Comparison of ENCODE assay signal across 9 cellular contexts in genomic region chr12:57627504-57628279, GRCh38. TPM values are rescaled to one million over a fixed set of nuclear protein-coding genes. Genes with fewer than 3 reads are reported as not detected.
A peak's percentile ranks its signal among the peaks of the same experiment; 100 is the strongest.
DNase-seq lines count a peak whose midpoint lies in the region; ATAC-seq, FAIRE-seq and TF ChIP-seq lines count a peak whose summit lies in the region.
"Had no signal": no experiment of that assay in that cellular context is flagged by ENCODE, and none has a peak within 500 bp of the region (broad histone marks: within the 10 kb centered on the region; RNA-seq: fewer than 3 reads in every experiment).

No MANE protein-coding gene starts in this region.

- peaks cover 18% of the 10 kb centered on the region for H3K23me2 ChIP-seq in H9 (ENCODE audit: insufficient read length, low read depth, low read length, poor library complexity, severe bottlenecking)

- in situ Hi-C loops in K562 (cut with MboI), result loop anchor here (5.0 kb wide), 2 partner anchors 65 to 105 kb away; partner anchors contain the start of gene OS9

- peaks cover 3% of the 10 kb centered on the region for H4K20me1 ChIP-seq in H9 (ENCODE audit: control insufficient read depth, insufficient read depth, insufficient read length)
- H4K20me1 ChIP-seq in K562 (replicated peaks; ENCODE audit: control insufficient read depth, insufficient read depth, low read length), result no peaks in the 10 kb centered on the region

- ATAC-seq in K562 (no peak), lower lobe of right lung (peak in 1 of 2 donors; percentile 29), GM18909 (IDR thresholded peaks at IDR 0.05; ENCODE audit: poor library complexity, unreplicated experiment) (no peak), GM18870 (IDR thresholded peaks at IDR 0.05; ENCODE audit: unreplicated experiment) (no peak)

- peaks cover 90% of the 10 kb centered on the region for H3K27me3 ChIP-seq in H9 (ENCODE audit: insufficient read depth, low read length)
- no peaks in the 10 kb centered on the region for H3K27me3 ChIP-seq in K562 (ENCODE audit: control insufficient read depth in 2 of 2, insufficient read depth in 2 of 2, low read length in 2 of 2)
- H3K27me3 ChIP-seq in lower lobe of right lung (ENCODE audit: low read depth), result peaks cover 98% of the 10 kb centered on the region

- H3K27me3 Mint-ChIP-seq in CD14-positive monocyte (ENCODE audit: low read depth in 3 of 3) (peaks cover 89 to 99% (median 94%) of the 10 kb centered on the region in 3 donors), H9 (ENCODE audit: low read depth) (peaks cover 94% of the 10 kb centered on the region)

- TF ChIP-seq CTCF in CD14-positive monocyte (IDR thresholded peaks at IDR 0.05) (no peak), H9 (conservative IDR thresholded peaks at IDR 0.05) (peak; percentile 36; the same call in 2 of the 3 replicates), K562 (IDR thresholded peaks at IDR 0.05 in 2 of 3, conservative IDR thresholded peaks at IDR 0.05 in 1 of 3; ENCODE audit: insufficient read depth in 2 of 3, low read depth in 1 of 3, low read length in 3 of 3) (no peak), lower lobe of right lung (IDR thresholded peaks at IDR 0.05) (no peak)

- no peak overlapping the region for H2BK120ac ChIP-seq in H9 (ENCODE audit: low read depth, low read length, poor library complexity, severe bottlenecking)

- H3K27ac Mint-ChIP-seq in CD14-positive monocyte (no peak overlapping the region), H9 (no peak overlapping the region)

- no peak overlapping the region for H3T11ph ChIP-seq in H9 (ENCODE audit: low read length)

- DNase-seq in CD14-positive monocyte (ENCODE audit: low spot score), result no peak
- no peak for DNase-seq in H9
- DNase-seq in K562 (ENCODE audit: extremely low read depth in 1 of 4, low spot score in 3 of 4), result no peak
- no peak for DNase-seq in lower lobe of right lung
- no peak for DNase-seq in NCI-H187 treated with DMSO at 0.1 percent for 48 hours (lab: John Stamatoyannopoulos, UW)
- DNase-seq in NCI-H1417 (lab: John Stamatoyannopoulos, UW), result no peak
- DNase-seq: NCI-H748 treated with DMSO at 0.1 percent for 48 hours had no signal

- H3K4me3 ChIP-seq in K562 (no peak overlapping the region), lower lobe of right lung (peak overlapping the region; percentile 21)

- H3K4me1 Mint-ChIP-seq in CD14-positive monocyte (peaks cover 12% of the 10 kb centered on the region), H9 (peaks cover 7 to 29% of the 10 kb centered on the region in 2 experiments)

- H4K91ac ChIP-seq in H9 (ENCODE audit: insufficient read length, low read depth, low read length), result no peak overlapping the region

- no peak overlapping the region for H3K18ac ChIP-seq in H9 (ENCODE audit: insufficient read length, low read depth, low read length)

- H3K36me3 Mint-ChIP-seq in CD14-positive monocyte (peaks cover 0 to 4% of the 10 kb centered on the region in 2 donors), H9 (ENCODE audit: insufficient read depth in 1 of 3, low read depth in 3 of 3) (no peaks in the 10 kb centered on the region; a peak in 2 of 7 replicates)

- H3K4me2 ChIP-seq in H9 (ENCODE audit: insufficient read depth, insufficient read length, low read length) (peak overlapping the region; percentile 26), K562 (ENCODE audit: insufficient read depth, low read length) (no peak overlapping the region)

- H3K9me3 Mint-ChIP-seq in CD14-positive monocyte, result peaks cover 0 to 7% (median 2%) of the 10 kb centered on the region in 7 donors
- no peaks in the 10 kb centered on the region for H3K9me3 Mint-ChIP-seq in H9

- H3K4me3 Mint-ChIP-seq in CD14-positive monocyte, result peak overlapping the region; percentile 12 to 82
- H3K4me3 Mint-ChIP-seq in H9, result peak overlapping the region in 1 of 2 experiments; percentile 72; a peak in 4 of 5 replicates

- no peaks in the 10 kb centered on the region for H3K79me1 ChIP-seq in H9 (ENCODE audit: insufficient read depth, low read depth, low read length, poor library complexity, severe bottlenecking)

- POLR2A ChIA-PET in K562 (lab: Yijun Ruan, JAX), result interaction anchor here (1.0 to 1.8 kb wide), 3 partner anchors 10 to 112 kb away, joined by 4 to 7 read pairs (median 4); no protein-coding TSS in a partner anchor

- H4K8ac ChIP-seq in H9 (replicated peaks; ENCODE audit: insufficient read length, low read depth, low read length), result no peak overlapping the region

- no peak overlapping the region for H4K5ac ChIP-seq in H9 (ENCODE audit: insufficient read length, low read depth, low read length)

- H3K79me2 ChIP-seq in H9 (ENCODE audit: insufficient read depth, low read length) (no peaks in the 10 kb centered on the region), K562 (ENCODE audit: control insufficient read depth, insufficient read depth, low read length) (0 out of 3 replicates have a peak, but pooled peaks cover 5% of the 10 kb centered on the region)

- no peak overlapping the region for H2AK5ac ChIP-seq in H9 (ENCODE audit: insufficient read length, low read length)

- BruUV-seq in K562 (replicated peaks; lab: Mats Ljungman, UMichigan), result no TSS peak

- H3K9me3 ChIP-seq in H9 (ENCODE audit: control insufficient read depth, low read depth, low read length) (no peaks in the 10 kb centered on the region), K562 (replicated peaks; ENCODE audit: control insufficient read depth, insufficient read depth, low read depth, low read length) (no peaks in the 10 kb centered on the region), lower lobe of right lung (no peaks in the 10 kb centered on the region)

- no peak overlapping the region for H2AFZ ChIP-seq in H9 (ENCODE audit: low read length)
- no peak overlapping the region for H2AFZ ChIP-seq in K562 (ENCODE audit: low read depth, low read length)

- no peak overlapping the region for H2BK20ac ChIP-seq in H9 (ENCODE audit: low read depth, low read length, poor library complexity, severe bottlenecking)

- H3K4me1 ChIP-seq in H9 (ENCODE audit: insufficient read depth, low read length) (no peaks in the 10 kb centered on the region; the same call in 1 of the 2 replicates), K562 (replicated peaks in 1 of 2; ENCODE audit: control insufficient read depth in 2 of 2, insufficient read depth in 2 of 2, low read length in 2 of 2) (peaks cover 5 to 29% of the 10 kb centered on the region in 2 experiments), lower lobe of right lung (peaks cover 19% of the 10 kb centered on the region)

- intact Hi-C loops in CD14-positive monocyte (cut with micrococcal nuclease), result loop anchor here in 1 of 2 donors (10.0 kb wide), 1 partner anchor 153 kb away; the partner anchor contains the start of gene ARHGAP9
- intact Hi-C loops in K562 (cut with micrococcal nuclease), result no loop called here
- intact Hi-C loops in lower lobe of right lung (cut with DNase I), result no loop called here

- FAIRE-seq in K562 (lab: Jason Lieb, UNC), result no peak

- H3K56ac ChIP-seq in H9 (ENCODE audit: insufficient read length, low read depth, low read length), result no peak overlapping the region

- no peak overlapping the region for H3K27ac ChIP-seq in H9 (ENCODE audit: insufficient read length, low read depth, low read length)
- no peak overlapping the region for H3K27ac ChIP-seq in K562 (ENCODE audit: extremely low read depth, low read depth, low read length)
- no peak overlapping the region for H3K27ac ChIP-seq in lower lobe of right lung

- no peak for TF ChIP-seq RAD21 in K562 (CRISPR knock-in tag; conservative IDR thresholded peaks at IDR 0.05 in 1 of 2, IDR thresholded peaks at IDR 0.05 in 1 of 2)

- CTCF ChIA-PET in K562 (lab: Yijun Ruan, JAX; ENCODE audit: low intra/inter-chr PET ratio), result no interaction called here

- H3K14ac ChIP-seq in H9 (ENCODE audit: insufficient read depth, low read length), result no peak overlapping the region

- no peak overlapping the region for H3K23ac ChIP-seq in H9 (ENCODE audit: insufficient read length, low read depth, low read length)

- H3K36me3 ChIP-seq in K562 (ENCODE audit: control insufficient read depth, insufficient read depth, low read length) (peaks cover 46% of the 10 kb centered on the region; the same call in 2 of the 3 replicates), lower lobe of right lung (no peaks in the 10 kb centered on the region)

- no peak for TF ChIP-seq POLR2A in K562 (conservative IDR thresholded peaks at IDR 0.05)

- TF ChIP-seq EP300 in K562 (IDR thresholded peaks at IDR 0.05; ENCODE audit: low read length), result no peak

- no CpG with 5 or more reads among the region's 67 CpGs for WGBS in H9 (ENCODE audit: extremely low coverage, insufficient read length, low lambda C conversion rate)
- WGBS in K562 (ENCODE audit: insufficient coverage, low coverage, missing lambda C conversion rate), result 98% methylated on average over 35 of the region's 67 CpGs

- H3K9ac ChIP-seq in H9 (ENCODE audit: extremely low read depth, insufficient read length, low read length) (no peak overlapping the region), K562 (ENCODE audit: insufficient read depth in 1 of 2, low read depth in 2 of 2, low read length in 2 of 2) (no peak overlapping the region)

- H2BK15ac ChIP-seq in H9 (ENCODE audit: low read depth, low read length), result no peak overlapping the region

- no peak overlapping the region for H3K4ac ChIP-seq in H9 (ENCODE audit: low read depth, low read length)

- H2BK12ac ChIP-seq in H9 (ENCODE audit: insufficient read length, low read depth, low read length), result no peak overlapping the region

- H2BK5ac ChIP-seq in H9 (ENCODE audit: insufficient read length, low read length), result no peak overlapping the region

- no peaks in the 10 kb centered on the region for H3K9me1 ChIP-seq in K562 (ENCODE audit: control insufficient read depth, insufficient read depth, low read length)

RNA-seq across cellular contexts. Expression of gene B4GALNT1, which starts 5.3 kb away (rescaled TPM):
- polyA plus RNA-seq in CD14-positive monocyte (not detected), K562 (2011; rRNA removed) (7.3 and 12.2 TPM in 2 replicates), K562 (2014; fragmentation: Illumina TruSeq; extraction: Trizol) (17.4 and 17.5 TPM in 2 replicates), K562 (2014; fragmentation: Nextera tagmentation; extraction: Ambion mirVana) (1 to 10 TPM; 1.0 to 1.7 TPM), K562 (2014; rRNA removed) (20.6 and 21.0 TPM in 2 replicates)
- total RNA-seq in H9 (2021) (2.3 and 2.6 TPM in 2 replicates), K562 (2014; rRNA removed) (18.3 and 21.8 TPM in 2 replicates), K562 (2014; rRNA removed; fragmentation: Illumina TruSeq; extraction: Trizol) (5.9 and 7.7 TPM in 2 replicates), K562 (2015; rRNA removed; fragmentation: Illumina TruSeq; extraction: Trizol) (9.8 and 9.9 TPM in 2 replicates), K562 (2021) (26.3 and 32.2 TPM in 2 replicates), lower lobe of right lung (0.89 TPM)
- 50.8 and 90.4 TPM in 2 replicates for total RNA-seq in K562 (2011; cell fraction: chromatin; rRNA removed; ENCODE audit: low replicate concordance)
- 64.4 and 74.2 TPM in 2 replicates for total RNA-seq in K562 (2011; cell fraction: nucleolus; rRNA removed)
- total RNA-seq in K562 (2011; cell fraction: nucleoplasm; rRNA removed), result 62.8 and 71.3 TPM in 2 replicates
- 7.6 and 15.8 TPM in 2 replicates for polyA plus RNA-seq in K562 (2011; cell fraction: cytosol; rRNA removed)
- 63.0 and 75.2 TPM in 2 replicates for polyA plus RNA-seq in K562 (2011; cell fraction: nucleus; rRNA removed)
- 14.4 and 26.8 TPM in 2 replicates for polyA plus RNA-seq in K562 (2012)
- 6.4 and 6.5 TPM in 2 replicates for polyA minus RNA-seq in K562 (2011; rRNA and poly(A)+ RNA removed)
- polyA minus RNA-seq in K562 (2011; cell fraction: cytosol; rRNA and poly(A)+ RNA removed), result 5.6 and 11.6 TPM in 2 replicates
- 28.7 and 34.7 TPM in 2 replicates for polyA minus RNA-seq in K562 (2011; cell fraction: nucleus; rRNA and poly(A)+ RNA removed)

RNA-seq across cellular contexts. Expression of gene ARHGEF25, which starts 16.5 kb away (rescaled TPM):
- not detected for polyA plus RNA-seq in CD14-positive monocyte
- 22.6 and 24.4 TPM in 2 replicates for total RNA-seq in H9 (2021)
- total RNA-seq in K562 (2011; cell fraction: chromatin; rRNA removed; ENCODE audit: low replicate concordance), result 50.1 and 109 TPM in 2 replicates
- total RNA-seq in K562 (2011; cell fraction: nucleolus; rRNA removed), result 60.5 and 65.7 TPM in 2 replicates
- total RNA-seq in K562 (2011; cell fraction: nucleoplasm; rRNA removed), result 44.0 and 54.3 TPM in 2 replicates
- total RNA-seq in K562 (2014; rRNA removed), result 11.6 and 18.6 TPM in 2 replicates
- total RNA-seq in K562 (2014; rRNA removed; fragmentation: Illumina TruSeq; extraction: Trizol), result 7.5 and 9.2 TPM in 2 replicates
- 4.9 and 6.1 TPM in 2 replicates for total RNA-seq in K562 (2015; rRNA removed; fragmentation: Illumina TruSeq; extraction: Trizol)
- total RNA-seq in K562 (2021), result 13.6 and 15.0 TPM in 2 replicates
- polyA plus RNA-seq in K562 (2011; rRNA removed), result 13.3 and 18.1 TPM in 2 replicates
- 8.7 and 11.6 TPM in 2 replicates for polyA plus RNA-seq in K562 (2011; cell fraction: cytosol; rRNA removed)
- 115 and 121 TPM in 2 replicates for polyA plus RNA-seq in K562 (2011; cell fraction: nucleus; rRNA removed)
- polyA plus RNA-seq in K562 (2012), result 13.4 and 18.0 TPM in 2 replicates
- polyA plus RNA-seq in K562 (2014; fragmentation: Illumina TruSeq; extraction: Trizol), result 14.1 and 14.9 TPM in 2 replicates
- polyA plus RNA-seq in K562 (2014; fragmentation: Nextera tagmentation; extraction: Ambion mirVana), result 1 to 10 TPM in 1 of 2 experiments, under 1 TPM in 1; 0.13 to 1.4 TPM
- polyA plus RNA-seq in K562 (2014; rRNA removed), result 16.0 and 17.3 TPM in 2 replicates
- 6.2 and 7.1 TPM in 2 replicates for polyA minus RNA-seq in K562 (2011; rRNA and poly(A)+ RNA removed)
- 2.8 TPM in 2 replicates for polyA minus RNA-seq in K562 (2011; cell fraction: cytosol; rRNA and poly(A)+ RNA removed)
- polyA minus RNA-seq in K562 (2011; cell fraction: nucleus; rRNA and poly(A)+ RNA removed), result 10.5 and 16.6 TPM in 2 replicates
- 11.5 TPM for total RNA-seq in lower lobe of right lung

RNA-seq across cellular contexts. Expression of gene DTX3, which starts 23.1 kb away (rescaled TPM):
- polyA plus RNA-seq in CD14-positive monocyte (under 1 TPM in 1 of 2 donors, not detected in 1; 0.08 TPM), K562 (2011; rRNA removed) (0.15 TPM in 1 of 2 replicates, not detected in the other), K562 (2014; fragmentation: Illumina TruSeq; extraction: Trizol) (not detected in 2 replicates), K562 (2014; fragmentation: Nextera tagmentation; extraction: Ambion mirVana) (under 1 TPM; 0.03 to 0.06 TPM), K562 (2014; rRNA removed) (not detected in 2 replicates)
- total RNA-seq in H9 (2021) (65.2 and 67.5 TPM in 2 replicates), K562 (2014; rRNA removed) (not detected in 2 replicates), K562 (2014; rRNA removed; fragmentation: Illumina TruSeq; extraction: Trizol) (not detected in 2 replicates), K562 (2015; rRNA removed; fragmentation: Illumina TruSeq; extraction: Trizol) (not detected in 2 replicates), K562 (2021) (0.09 TPM in 1 of 2 replicates, not detected in the other), lower lobe of right lung (21.4 TPM)
- 0.44 and 0.72 TPM in 2 replicates for total RNA-seq in K562 (2011; cell fraction: chromatin; rRNA removed; ENCODE audit: low replicate concordance)
- total RNA-seq in K562 (2011; cell fraction: nucleolus; rRNA removed), result 0.13 TPM in 1 of 2 replicates, not detected in the other
- total RNA-seq in K562 (2011; cell fraction: nucleoplasm; rRNA removed), result 0.29 and 1.1 TPM in 2 replicates
- polyA plus RNA-seq in K562 (2011; cell fraction: cytosol; rRNA removed), result 0.03 and 0.04 TPM in 2 replicates
- polyA plus RNA-seq in K562 (2011; cell fraction: nucleus; rRNA removed), result 0.53 and 0.62 TPM in 2 replicates
- polyA plus RNA-seq in K562 (2012), result 0.05 TPM in 1 of 2 replicates, not detected in the other
- not detected in 2 replicates for polyA minus RNA-seq in K562 (2011; rRNA and poly(A)+ RNA removed)
- not detected in 2 replicates for polyA minus RNA-seq in K562 (2011; cell fraction: cytosol; rRNA and poly(A)+ RNA removed)
- polyA minus RNA-seq in K562 (2011; cell fraction: nucleus; rRNA and poly(A)+ RNA removed), result 0.13 TPM in 1 of 2 replicates, not detected in the other

RNA-seq across cellular contexts. Expression of gene PIP4K2C, which starts 36.7 kb away (rescaled TPM):
- polyA plus RNA-seq in CD14-positive monocyte, result 10 to 100 TPM; 12.3 to 16.9 TPM
- 37.1 and 40.7 TPM in 2 replicates for total RNA-seq in H9 (2021)
- total RNA-seq in K562 (2011; cell fraction: chromatin; rRNA removed; ENCODE audit: low replicate concordance), result 28.9 and 41.5 TPM in 2 replicates
- 20.9 and 21.7 TPM in 2 replicates for total RNA-seq in K562 (2011; cell fraction: nucleolus; rRNA removed)
- total RNA-seq in K562 (2011; cell fraction: nucleoplasm; rRNA removed), result 26.5 and 30.7 TPM in 2 replicates
- total RNA-seq in K562 (2014; rRNA removed), result 13.8 and 20.7 TPM in 2 replicates
- 18.3 and 19.9 TPM in 2 replicates for total RNA-seq in K562 (2014; rRNA removed; fragmentation: Illumina TruSeq; extraction: Trizol)
- total RNA-seq in K562 (2015; rRNA removed; fragmentation: Illumina TruSeq; extraction: Trizol), result 18.0 and 22.3 TPM in 2 replicates
- total RNA-seq in K562 (2021), result 28.8 and 29.3 TPM in 2 replicates
- 31.3 and 31.4 TPM in 2 replicates for polyA plus RNA-seq in K562 (2011; rRNA removed)
- 16.1 and 24.3 TPM in 2 replicates for polyA plus RNA-seq in K562 (2011; cell fraction: cytosol; rRNA removed)
- 42.4 and 45.7 TPM in 2 replicates for polyA plus RNA-seq in K562 (2011; cell fraction: nucleus; rRNA removed)
- polyA plus RNA-seq in K562 (2012), result 23.2 and 26.6 TPM in 2 replicates
- polyA plus RNA-seq in K562 (2014; fragmentation: Illumina TruSeq; extraction: Trizol), result 39.5 and 41.4 TPM in 2 replicates
- 10 to 100 TPM in 1 of 2 experiments, 1 to 10 TPM in 1; 9.0 to 10.8 TPM for polyA plus RNA-seq in K562 (2014; fragmentation: Nextera tagmentation; extraction: Ambion mirVana)
- polyA plus RNA-seq in K562 (2014; rRNA removed), result 18.5 and 25.8 TPM in 2 replicates
- polyA minus RNA-seq in K562 (2011; rRNA and poly(A)+ RNA removed), result 20.2 and 21.0 TPM in 2 replicates
- 9.1 and 18.2 TPM in 2 replicates for polyA minus RNA-seq in K562 (2011; cell fraction: cytosol; rRNA and poly(A)+ RNA removed)
- polyA minus RNA-seq in K562 (2011; cell fraction: nucleus; rRNA and poly(A)+ RNA removed), result 6.7 and 9.2 TPM in 2 replicates
- 28.6 TPM for total RNA-seq in lower lobe of right lung

Comparison
In these comparisons a context has a peak if more than half of its experiments do, and no peak if none do; other contexts are left out.
1. RNA of gene DTX3, which starts 23.1 kb away (total RNA-seq): 65.2 to 67.5 TPM in H9 and 21.4 TPM in lower lobe of right lung (single experiment); 0.09 to 1.1 TPM in K562; every median in the first group is over 10 times any median in the second.